8 cellular contexts compared by ENCODE assay signal in the genomic region with DNA sequence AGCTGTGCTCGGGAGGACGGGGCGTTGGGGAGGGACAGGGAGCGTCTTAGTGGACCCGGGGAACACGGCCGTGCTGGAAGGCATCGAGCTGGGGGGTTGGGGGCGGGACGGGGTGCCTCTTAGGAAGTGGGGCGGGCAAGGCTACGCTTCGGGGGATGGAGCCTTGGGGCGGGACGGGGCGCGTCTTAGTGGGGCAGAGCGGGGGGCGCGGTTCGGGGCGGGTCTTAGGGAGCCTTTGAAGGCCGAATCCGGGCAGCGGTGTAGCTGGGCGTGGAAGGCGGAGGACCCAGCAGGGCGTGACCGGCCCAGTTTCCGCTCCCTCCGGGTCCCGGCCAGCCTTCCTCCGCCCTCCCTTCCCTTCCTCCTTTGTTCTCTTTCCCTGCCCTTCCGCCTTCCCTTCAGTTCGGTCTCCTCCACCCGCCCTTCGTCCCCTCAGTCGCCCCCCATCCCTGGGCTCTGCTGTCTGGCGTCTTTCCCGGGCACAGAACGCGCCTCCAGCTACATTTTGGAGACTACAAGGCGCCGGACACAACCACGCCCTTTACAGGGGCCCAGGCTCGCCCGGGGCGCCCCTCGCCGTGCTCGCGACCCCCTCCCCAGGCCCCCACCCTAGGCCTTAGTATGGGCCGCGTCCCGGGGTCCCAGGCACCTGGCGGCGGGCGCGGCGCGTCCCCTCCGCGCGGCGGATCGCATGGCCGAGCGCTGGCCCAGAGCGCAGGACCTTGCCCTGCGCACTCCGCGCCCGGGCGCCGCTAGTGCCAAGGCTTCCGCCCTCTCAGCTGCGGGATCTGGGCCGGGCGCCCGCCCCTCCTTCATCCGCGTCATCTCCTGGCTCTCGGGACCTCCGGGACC. TPM values are rescaled to one million over a fixed set of nuclear protein-coding genes. Genes with fewer than 3 reads are reported as not detected.
DNase-seq lines count a peak whose midpoint lies in the region; ATAC-seq, FAIRE-seq and TF ChIP-seq lines count a peak whose summit lies in the region.

A gene with protein sequence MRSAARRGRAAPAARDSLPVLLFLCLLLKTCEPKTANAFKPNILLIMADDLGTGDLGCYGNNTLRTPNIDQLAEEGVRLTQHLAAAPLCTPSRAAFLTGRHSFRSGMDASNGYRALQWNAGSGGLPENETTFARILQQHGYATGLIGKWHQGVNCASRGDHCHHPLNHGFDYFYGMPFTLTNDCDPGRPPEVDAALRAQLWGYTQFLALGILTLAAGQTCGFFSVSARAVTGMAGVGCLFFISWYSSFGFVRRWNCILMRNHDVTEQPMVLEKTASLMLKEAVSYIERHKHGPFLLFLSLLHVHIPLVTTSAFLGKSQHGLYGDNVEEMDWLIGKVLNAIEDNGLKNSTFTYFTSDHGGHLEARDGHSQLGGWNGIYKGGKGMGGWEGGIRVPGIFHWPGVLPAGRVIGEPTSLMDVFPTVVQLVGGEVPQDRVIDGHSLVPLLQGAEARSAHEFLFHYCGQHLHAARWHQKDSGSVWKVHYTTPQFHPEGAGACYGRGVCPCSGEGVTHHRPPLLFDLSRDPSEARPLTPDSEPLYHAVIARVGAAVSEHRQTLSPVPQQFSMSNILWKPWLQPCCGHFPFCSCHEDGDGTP (minus strand): TSS at position 757 of the 852 bp plus-strand sequence. CDS start 64 bp downstream, at position 693.

- intact Hi-C loops in pancreas (cut with DNase I) = no loop called here

- CTCF ChIA-PET in A549 (lab: Yijun Ruan, JAX) = interaction anchor here (0.6 to 1.5 kb wide), 2 partner anchors 12 to 28 kb away, joined by 3 to 4 read pairs; no protein-coding TSS in a partner anchor

- FAIRE-seq in A549 (lab: Jason Lieb, UNC) (no peak), pancreas (lab: Jason Lieb, UNC) (no peak)

- TF ChIP-seq CTCF in A549 (IDR thresholded peaks at IDR 0.05) (no peak), cardiac muscle cell (IDR thresholded peaks at IDR 0.05; ENCODE audit: low read depth, low read length) (no peak), pancreas (IDR thresholded peaks at IDR 0.05) (no peak)

- TF ChIP-seq RAD21 in A549 (conservative IDR thresholded peaks at IDR 0.05 in 1 of 2, IDR thresholded peaks at IDR 0.05 in 1 of 2) = no peak

- H3K27ac ChIP-seq in A549 (peak within 1 kb of the TSS; percentile 100), SJSA1 (peak within 1 kb of the TSS; percentile 99), cardiac muscle cell (peak within 1 kb of the TSS; percentile 88), pancreas (peak within 1 kb of the TSS; percentile 96 to 99 (median 98)), urinary bladder (ENCODE audit: low read depth) (peak within 1 kb of the TSS; percentile 92)

- TF ChIP-seq POLR2A in A549 (IDR thresholded peaks at IDR 0.05; ENCODE audit: low read length) = peak; percentile 65

- under 1% methylated on average over 27 of the region's 84 CpGs for WGBS in A549 (ENCODE audit: missing lambda C conversion rate)
- WGBS in pancreas, 2 donors = 1 to 2% methylated on average over 49 to 80 of the region's 84 CpGs
- under 1% methylated on average over 76 of the region's 84 CpGs for WGBS in urinary bladder

- H3K9me3 ChIP-seq in A549 = peaks cover 6% of the 10 kb centered on the region; the same call in 1 of the 3 replicates
- no peaks in the 10 kb centered on the region for H3K9me3 ChIP-seq in SJSA1 (replicated peaks)
- H3K9me3 ChIP-seq in adipocyte (ENCODE audit: control insufficient read depth, low read length) = peaks cover 10% of the 10 kb centered on the region
- no peaks in the 10 kb centered on the region for H3K9me3 ChIP-seq in cardiac muscle cell (ENCODE audit: low read depth)
- H3K9me3 ChIP-seq in pancreas = no peaks in the 10 kb centered on the region

- POLR2A ChIA-PET in A549 (lab: Yijun Ruan, JAX) = interaction anchor here (0.5 to 2.0 kb wide), 12 partner anchors 15 to 860 kb away, joined by 3 to 26 read pairs (median 4); a partner anchor contains a TSS

- peak within 1 kb of the TSS; percentile 90 for H3K9ac ChIP-seq in adipocyte (ENCODE audit: low read length)

- ATAC-seq in A549 (peak; percentile 88 to 92), GM18870 (IDR thresholded peaks at IDR 0.05; ENCODE audit: unreplicated experiment) (peak; percentile 72), HG03097 (IDR thresholded peaks at IDR 0.05; ENCODE audit: low FRiP score, unreplicated experiment) (peak; percentile 93), pancreas (peak; percentile 89 to 93 (median 93))

- H3K4me1 ChIP-seq in A549 (peaks cover 7% of the 10 kb centered on the region; the same call in 2 of the 3 replicates), SJSA1 (replicated peaks) (peaks cover 3% of the 10 kb centered on the region; the same call in 1 of the 2 replicates), adipocyte (ENCODE audit: control insufficient read depth, insufficient read depth, low read length) (no peaks in the 10 kb centered on the region), cardiac muscle cell (ENCODE audit: low read depth) (no peaks in the 10 kb centered on the region), pancreas (no peaks in the 10 kb centered on the region), urinary bladder (ENCODE audit: insufficient read depth) (no peaks in the 10 kb centered on the region)

- no peak for TF ChIP-seq EP300 in A549 (IDR thresholded peaks at IDR 0.05)

- H3K4me3 ChIP-seq in A549 (peak within 1 kb of the TSS; percentile 94), SJSA1 (peak within 1 kb of the TSS; percentile 87), adipocyte (ENCODE audit: low read length) (peak within 1 kb of the TSS; percentile 87), cardiac muscle cell (peak within 1 kb of the TSS; percentile 74), pancreas (peak within 1 kb of the TSS; percentile 64 to 86 (median 79)), urinary bladder (ENCODE audit: low read depth, low read length) (peak within 1 kb of the TSS; percentile 53)

- peak within 1 kb of the TSS; percentile 76 for H3K4me2 ChIP-seq in A549

- peak; percentile 73 to 97 for DNase-seq in A549 (ENCODE audit: low read depth in 1 of 2, low spot score in 1 of 2)
- peak; percentile 83 to 94 for DNase-seq in SJSA1 (ENCODE audit: low read depth in 1 of 2, low spot score in 2 of 2)
- peak; percentile 93 for DNase-seq in adipocyte (ENCODE audit: low read depth)
- peak; percentile 89 to 95 for DNase-seq in cardiac muscle cell (ENCODE audit: low read depth in 1 of 2, low spot score in 1 of 2)
- DNase-seq in pancreas = peak; percentile 90 to 97 (median 95)

- no peaks in the 10 kb centered on the region for H3K27me3 ChIP-seq in SJSA1 (replicated peaks)
- H3K27me3 ChIP-seq in adipocyte (replicated peaks; ENCODE audit: control insufficient read depth, insufficient read depth, low read length) = no peaks in the 10 kb centered on the region
- H3K27me3 ChIP-seq in cardiac muscle cell = no peaks in the 10 kb centered on the region
- no peaks in the 10 kb centered on the region for H3K27me3 ChIP-seq in pancreas

- H3K36me3 ChIP-seq in SJSA1 (0 out of 2 replicates have a peak, but pooled peaks cover 3% of the 10 kb centered on the region), adipocyte (ENCODE audit: control insufficient read depth, insufficient read depth, low read length, severe bottlenecking) (no peaks in the 10 kb centered on the region), cardiac muscle cell (no peaks in the 10 kb centered on the region), pancreas (peaks cover 0 to 6% (median 0%) of the 10 kb centered on the region in 3 donors), urinary bladder (ENCODE audit: insufficient read depth) (no peaks in the 10 kb centered on the region)

TF ChIP-seq in A549, 52 proteins besides CTCF, POLR2A, EP300 and RAD21 (continues in another document):
- TF ChIP-seq, protein P1, sequence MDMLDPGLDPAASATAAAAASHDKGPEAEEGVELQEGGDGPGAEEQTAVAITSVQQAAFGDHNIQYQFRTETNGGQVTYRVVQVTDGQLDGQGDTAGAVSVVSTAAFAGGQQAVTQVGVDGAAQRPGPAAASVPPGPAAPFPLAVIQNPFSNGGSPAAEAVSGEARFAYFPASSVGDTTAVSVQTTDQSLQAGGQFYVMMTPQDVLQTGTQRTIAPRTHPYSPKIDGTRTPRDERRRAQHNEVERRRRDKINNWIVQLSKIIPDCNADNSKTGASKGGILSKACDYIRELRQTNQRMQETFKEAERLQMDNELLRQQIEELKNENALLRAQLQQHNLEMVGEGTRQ (IDR thresholded peaks at IDR 0.05) = no peak
- TF ChIP-seq, protein P2, sequence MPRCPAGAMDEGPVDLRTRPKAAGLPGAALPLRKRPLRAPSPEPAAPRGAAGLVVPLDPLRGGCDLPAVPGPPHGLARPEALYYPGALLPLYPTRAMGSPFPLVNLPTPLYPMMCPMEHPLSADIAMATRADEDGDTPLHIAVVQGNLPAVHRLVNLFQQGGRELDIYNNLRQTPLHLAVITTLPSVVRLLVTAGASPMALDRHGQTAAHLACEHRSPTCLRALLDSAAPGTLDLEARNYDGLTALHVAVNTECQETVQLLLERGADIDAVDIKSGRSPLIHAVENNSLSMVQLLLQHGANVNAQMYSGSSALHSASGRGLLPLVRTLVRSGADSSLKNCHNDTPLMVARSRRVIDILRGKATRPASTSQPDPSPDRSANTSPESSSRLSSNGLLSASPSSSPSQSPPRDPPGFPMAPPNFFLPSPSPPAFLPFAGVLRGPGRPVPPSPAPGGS (IDR thresholded peaks at IDR 0.05) = no peak; the same call in 1 of the 3 replicates
- TF ChIP-seq, protein P3, sequence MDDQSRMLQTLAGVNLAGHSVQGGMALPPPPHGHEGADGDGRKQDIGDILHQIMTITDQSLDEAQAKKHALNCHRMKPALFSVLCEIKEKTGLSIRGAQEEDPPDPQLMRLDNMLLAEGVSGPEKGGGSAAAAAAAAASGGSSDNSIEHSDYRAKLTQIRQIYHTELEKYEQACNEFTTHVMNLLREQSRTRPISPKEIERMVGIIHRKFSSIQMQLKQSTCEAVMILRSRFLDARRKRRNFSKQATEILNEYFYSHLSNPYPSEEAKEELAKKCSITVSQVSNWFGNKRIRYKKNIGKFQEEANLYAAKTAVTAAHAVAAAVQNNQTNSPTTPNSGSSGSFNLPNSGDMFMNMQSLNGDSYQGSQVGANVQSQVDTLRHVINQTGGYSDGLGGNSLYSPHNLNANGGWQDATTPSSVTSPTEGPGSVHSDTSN (IDR thresholded peaks at IDR 0.05) = 0 out of 2 replicates have a peak, but pooled peaks have one; percentile 21
- 0 out of 2 replicates have a peak, but pooled peaks have one; percentile 9 for TF ChIP-seq MAZ (IDR thresholded peaks at IDR 0.05; ENCODE audit: borderline replicate concordance, low read depth, low read length)
- peak; percentile 55; the same call in 1 of the 2 replicates for TF ChIP-seq RARB (CRISPR knock-in tag; IDR thresholded peaks at IDR 0.05)

RNA-seq across cellular contexts. Expression of the gene that starts here (rescaled TPM):
- 17.4 and 22.0 TPM in 2 replicates for polyA plus RNA-seq in A549 (2011; rRNA removed)
- polyA plus RNA-seq in A549 (2012; cell fraction: cytosol; rRNA removed) = 3.9 and 5.4 TPM in 2 replicates
- polyA plus RNA-seq in A549 (2012; cell fraction: nucleus; rRNA removed) = 8.4 and 8.5 TPM in 2 replicates
- polyA plus RNA-seq in A549 (2017; fragmentation: RNase III; extraction: RNeasy Plus Mini Kit Qiagen cat#74134 plus additional on column Dnase treatment) = 9.2 to 11.2 TPM (median 9.9 TPM) in 3 replicates
- polyA minus RNA-seq in A549 (2011; rRNA and poly(A)+ RNA removed) = 24.6 and 25.8 TPM in 2 replicates
- total RNA-seq in SJSA1 (2014; rRNA removed; shearing (Covaris generic)) = 7.7 and 14.7 TPM in 2 replicates
- 29.9 and 32.7 TPM in 2 replicates for total RNA-seq in cardiac muscle cell
- polyA plus RNA-seq in cardiac muscle cell = 23.5 and 29.7 TPM in 2 replicates
- total RNA-seq in pancreas = 10 to 100 TPM; 29.8 to 67.0 (median 52.2) TPM
- 10 to 100 TPM; 17.8 to 35.7 TPM for polyA plus RNA-seq in pancreas
- 35.4 TPM for total RNA-seq in urinary bladder
- 12.4 TPM for polyA plus RNA-seq in urinary bladder

Comparison
In these comparisons a context has a peak if more than half of its experiments do, and no peak if none do; other contexts are left out.
1. Peak in every context shown above with its lines: DNase-seq, ATAC-seq, H3K4me3 ChIP-seq and H3K27ac ChIP-seq.